8 cellular contexts compared by ENCODE assay signal in the genomic region with DNA sequence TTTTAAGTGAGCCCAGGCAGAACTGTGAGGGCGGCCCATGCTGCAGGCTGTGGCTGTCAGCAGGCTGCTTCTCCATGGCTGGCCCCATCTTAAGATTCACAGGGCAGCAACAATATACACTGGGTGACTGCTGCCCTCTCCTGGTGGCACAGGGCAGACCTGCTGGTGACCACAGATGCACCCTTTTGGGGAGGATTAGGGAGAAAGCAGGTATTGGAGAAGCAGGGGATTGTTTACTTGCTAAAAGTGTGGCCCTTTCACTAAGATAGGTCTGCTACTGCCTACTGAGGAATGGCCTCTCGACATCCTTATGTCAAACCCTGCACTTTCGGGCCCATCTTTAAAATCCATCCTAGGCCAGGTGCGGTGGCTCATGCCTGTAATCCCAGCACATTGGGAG. TPM values are rescaled to one million over a fixed set of nuclear protein-coding genes. Genes with fewer than 3 reads are reported as not detected.
A peak's percentile ranks its signal among the peaks of the same experiment; 100 is the strongest.
DNase-seq lines count a peak whose midpoint lies in the region; ATAC-seq and TF ChIP-seq lines count a peak whose summit lies in the region.
"Not testable (repeated sequence)": the region's sequence is repeated elsewhere in the genome, so short reads cannot be mapped to it uniquely, and the experiment has no call there.

No MANE protein-coding gene starts in this region.

- H3K27me3 Mint-ChIP-seq in stimulated activated naive CD8-positive, alpha-beta T cell treated with anti-CD3 and anti-CD28 coated beads, Interleukin-15, amount 100 ng/mL, for 72 hours, result not testable (repeated sequence)

- not testable (repeated sequence) for H3K9me2 ChIP-seq in OCI-LY1 (ENCODE audit: low read depth, low read length)

- not testable (repeated sequence) for H3K4me2 ChIP-seq in OCI-LY1 (ENCODE audit: low read length)

- H3K36me3 ChIP-seq in MG63; OCI-LY1 (ENCODE audit: insufficient read depth, low read length); heart right ventricle: not testable (repeated sequence)

- H3K9me3 ChIP-seq in MG63; OCI-LY1 (ENCODE audit: low read length); heart right ventricle: not testable (repeated sequence)

- H2AFZ ChIP-seq in OCI-LY1 (ENCODE audit: low read length), result not testable (repeated sequence)

- peaks cover 21% of the 10 kb centered on the region for H3K4me1 Mint-ChIP-seq in stimulated activated naive CD8-positive, alpha-beta T cell treated with anti-CD3 and anti-CD28 coated beads, Interleukin-15, amount 100 ng/mL, for 72 hours

- not testable (repeated sequence) for H3K9ac ChIP-seq in OCI-LY1 (ENCODE audit: low read length)

- H3K79me2 ChIP-seq in OCI-LY1 (ENCODE audit: insufficient read depth, low read length), result not testable (repeated sequence)

- intact Hi-C loops in heart right ventricle (cut with DNase I), result not testable (repeated sequence)
- intact Hi-C loops in posterior cingulate gyrus (cut with DNase I), result loop anchor here (10.0 kb wide), 1 partner anchor 72 kb away; no protein-coding TSS in a partner anchor

- DNase-seq in DMS 273 treated with DMSO at 0.1 percent for 48 hours (lab: John Stamatoyannopoulos, UW), result peak; percentile 6
- DNase-seq in MG63, result peak; percentile 33
- peak; percentile 75 for DNase-seq in activated CD4-positive, alpha-beta T cell treated with anti-CD3 and anti-CD28 coated beads for 48 hours
- DNase-seq in astrocyte of the spinal cord (ENCODE audit: low read depth, low spot score), result peak; percentile 17
- peak in 1 of 2 donors; percentile 24 for DNase-seq in heart right ventricle
- peak in 7 of 10 donors; percentile 45 to 93 (median 56) for DNase-seq in posterior cingulate gyrus
- peak; percentile 61 to 67 for DNase-seq in stimulated activated naive CD8-positive, alpha-beta T cell treated with anti-CD3 and anti-CD28 coated beads, Interleukin-15, amount 100 ng/mL, for 72 hours

- not testable (repeated sequence) for H3K27me3 ChIP-seq in MG63; OCI-LY1 (ENCODE audit: insufficient read depth, low read length); heart right ventricle

- not testable (repeated sequence) for H3K27ac Mint-ChIP-seq in stimulated activated naive CD8-positive, alpha-beta T cell treated with anti-CD3 and anti-CD28 coated beads, Interleukin-15, amount 100 ng/mL, for 72 hours

- H3F3A ChIP-seq in OCI-LY1 (ENCODE audit: insufficient read depth, low read length), result not testable (repeated sequence)

- not testable (repeated sequence) for H4K20me1 ChIP-seq in OCI-LY1 (ENCODE audit: insufficient read depth, low read length)

- WGBS in heart right ventricle, 2 donors, result 65 to 68% methylated on average over 3 to 4 of the region's 4 CpGs

- H3K9me3 Mint-ChIP-seq in stimulated activated naive CD8-positive, alpha-beta T cell treated with anti-CD3 and anti-CD28 coated beads, Interleukin-15, amount 100 ng/mL, for 72 hours, result not testable (repeated sequence)

- not testable (repeated sequence) for H3K4me3 ChIP-seq in MG63; OCI-LY1 (ENCODE audit: low read depth, low read length, poor library complexity, severe bottlenecking); astrocyte of the spinal cord (ENCODE audit: low read depth, low read length); heart right ventricle

- ATAC-seq in heart right ventricle; stimulated activated naive CD8-positive, alpha-beta T cell treated with anti-CD3 and anti-CD28 coated beads, Interleukin-15, amount 100 ng/mL, for 72 hours: not testable (repeated sequence)

- H3K4me1 ChIP-seq in OCI-LY1 (ENCODE audit: insufficient read depth, low read length, severe bottlenecking); heart right ventricle: not testable (repeated sequence)

- not testable (repeated sequence) for H3K27ac ChIP-seq in OCI-LY1 (ENCODE audit: low read depth, low read length, poor library complexity, severe bottlenecking); heart right ventricle

- in situ Hi-C loops in astrocyte of the spinal cord (cut with HindIII; ENCODE audit: low sequenced_read_pairs), result not testable (repeated sequence)

- TF ChIP-seq CTCF in OCI-LY1 (IDR thresholded peaks at IDR 0.05; ENCODE audit: low read length) (peak; percentile 35), astrocyte of the spinal cord (IDR thresholded peaks at IDR 0.05; ENCODE audit: low read depth, low read length) (peak; percentile 51), heart right ventricle (IDR thresholded peaks at IDR 0.05) (peak; percentile 12 to 59 (median 51))

- H3K4me3 Mint-ChIP-seq in stimulated activated naive CD8-positive, alpha-beta T cell treated with anti-CD3 and anti-CD28 coated beads, Interleukin-15, amount 100 ng/mL, for 72 hours, result not testable (repeated sequence)

RNA-seq across cellular contexts. Expression of a gene that starts 38.1 kb away (rescaled TPM):
- total RNA-seq in MG63 (2014; rRNA removed; shearing (Covaris generic); ENCODE audit: low replicate concordance), result 8.3 and 10.2 TPM in 2 replicates
- total RNA-seq in heart right ventricle, result 10 to 100 TPM in 7 of 10 donors, 1 to 10 TPM in 3; 7.7 to 14.2 (median 11.1) TPM
- polyA plus RNA-seq in heart right ventricle, result 10 to 100 TPM in 1 of 2 donors, 1 to 10 TPM in 1; 6.4 to 11.8 TPM
